Comparison of ENCODE assay signal across 20 cellular contexts in genomic region chr5:143862260-143862659, GRCh38. TPM values are rescaled to one million over a fixed set of nuclear protein-coding genes. Genes with fewer than 3 reads are reported as not detected.
DNase-seq lines count a peak whose midpoint lies in the region; ATAC-seq and TF ChIP-seq lines count a peak whose summit lies in the region.
"Had no signal": no experiment of that assay in that cellular context is flagged by ENCODE, and none has a peak within 500 bp of the region (broad histone marks: within the 10 kb centered on the region; RNA-seq: fewer than 3 reads in every experiment).

No MANE protein-coding gene starts in this region.

- TF ChIP-seq CTCF in dorsolateral prefrontal cortex (IDR thresholded peaks at IDR 0.05 in 54 of 56, conservative IDR thresholded peaks at IDR 0.05 in 2 of 56; ENCODE audit: low read depth in 1 of 56, partially characterized antibody in 56 of 56): no peak

- H3K56ac ChIP-seq in mesendoderm (ENCODE audit: low read length): no peak overlapping the region

- no peak overlapping the region for H2BK5ac ChIP-seq in mesendoderm (ENCODE audit: low read length)

- H2BK120ac ChIP-seq in mesendoderm (ENCODE audit: low read depth, low read length): no peak overlapping the region

- H3K9ac ChIP-seq in mesendoderm (ENCODE audit: low read length): no peak overlapping the region

- no peak overlapping the region for H3K4me2 ChIP-seq in mesendoderm (ENCODE audit: low read length)
- H3K4me2 ChIP-seq: A549 had no signal

- no peak overlapping the region for H3K4ac ChIP-seq in mesendoderm (ENCODE audit: low read depth, low read length)

- H3K4me3 ChIP-seq in mesendoderm (ENCODE audit: low read length): no peak overlapping the region
- no peak overlapping the region for H3K4me3 ChIP-seq in dorsolateral prefrontal cortex
- H3K4me3 ChIP-seq: A549 had no signal

- DNase-seq in Kasumi-1 (lab: John Stamatoyannopoulos, UW) (peak; percentile 37 to 44), NOMO-1 (lab: John Stamatoyannopoulos, UW; ENCODE audit: unreplicated experiment in 2 of 2) (peak; percentile 7 to 21), OCI-M1 (lab: John Stamatoyannopoulos, UW) (peak; percentile 41), mesendoderm (no peak), 8988T (no peak), dorsolateral prefrontal cortex (no peak)
- DNase-seq: BE2C; CD8-positive, alpha-beta T cell; COR-L47; DMS153; DMS79 treated with DMSO at 0.1 percent for 48 hours; EL; HCEC 1CT; HFFc6 had no signal

- intact Hi-C loops in dorsolateral prefrontal cortex (cut with DNase I): no loop called here

- H3K27me3 ChIP-seq in mesendoderm (ENCODE audit: insufficient read depth, low read length, poor library complexity) (no peaks in the 10 kb centered on the region), dorsolateral prefrontal cortex (no peaks in the 10 kb centered on the region)
- H3K27me3 ChIP-seq: BE2C had no signal

- H3K27ac ChIP-seq in mesendoderm (ENCODE audit: low read depth, low read length) (no peak overlapping the region), dorsolateral prefrontal cortex (no peak overlapping the region)
- H3K27ac ChIP-seq: A549, C4-2B had no signal

- no peak overlapping the region for H2AK5ac ChIP-seq in mesendoderm (ENCODE audit: low read length)

- no peaks in the 10 kb centered on the region for H3K4me1 ChIP-seq in mesendoderm (ENCODE audit: control insufficient read depth, low read depth, low read length)
- H3K4me1 ChIP-seq: A549 had no signal

- no peaks in the 10 kb centered on the region for H3K79me1 ChIP-seq in mesendoderm (ENCODE audit: low read length)

- H3K23ac ChIP-seq in mesendoderm (ENCODE audit: low read length): no peak overlapping the region

- H3K18ac ChIP-seq in mesendoderm (ENCODE audit: low read length): no peak overlapping the region

- H3K79me2 ChIP-seq in mesendoderm (ENCODE audit: control insufficient read depth, insufficient read depth, low read length): no peaks in the 10 kb centered on the region

- H4K5ac ChIP-seq in mesendoderm (ENCODE audit: low read length): no peak overlapping the region

- H2BK15ac ChIP-seq in mesendoderm (replicated peaks; ENCODE audit: low read depth): peak overlapping the region; percentile 57

- no peak overlapping the region for H4K8ac ChIP-seq in mesendoderm (ENCODE audit: low read depth, low read length)

- no peaks in the 10 kb centered on the region for H3K36me3 ChIP-seq in mesendoderm (ENCODE audit: control insufficient read depth, insufficient read depth, low read length)
- H3K36me3 ChIP-seq: BE2C had no signal

- no peak for ATAC-seq in GM18861 (IDR thresholded peaks at IDR 0.05; ENCODE audit: unreplicated experiment)
- ATAC-seq: A549; CD8-positive, alpha-beta T cell; HepG2 had no signal

RNA-seq across cellular contexts. Expression of gene HMHB1, which starts 50.3 kb away (rescaled TPM):
- polyA plus RNA-seq in mesendoderm (2013, experiment 1 of 2): not detected
- not detected for polyA plus RNA-seq in mesendoderm (2013, experiment 2 of 2)
- total RNA-seq in dorsolateral prefrontal cortex: not detected
- total RNA-seq: CD8-positive, alpha-beta T cell; H4; HepG2; HFFc6 had no signal
- polyA plus RNA-seq: A549, AG04450, HepG2 had no signal

Comparison
In these comparisons a context has a peak if more than half of its experiments do, and no peak if none do; other contexts are left out.
1. DNase-seq: peak in Kasumi-1 (2 of 2), NOMO-1 (2 of 2) and OCI-M1 (single experiment); none in mesendoderm (single experiment), 8988T (single experiment) and dorsolateral prefrontal cortex (0 of 10).